Comparison of ENCODE assay signal across 15 cellular contexts in genomic region chr20:726160-726559, GRCh38. TPM values are rescaled to one million over a fixed set of nuclear protein-coding genes. Genes with fewer than 3 reads are reported as not detected.
A peak's percentile ranks its signal among the peaks of the same experiment; 100 is the strongest.
DNase-seq lines count a peak whose midpoint lies in the region; ATAC-seq and TF ChIP-seq lines count a peak whose summit lies in the region.
"Had no signal": no experiment of that assay in that cellular context is flagged by ENCODE, and none has a peak within 500 bp of the region (broad histone marks: within the 10 kb centered on the region; RNA-seq: fewer than 3 reads in every experiment).

No MANE protein-coding gene starts in this region.

- H3K27ac Mint-ChIP-seq in brain = peak overlapping the region in 1 of 5 experiments; percentile 64
- H3K27ac Mint-ChIP-seq: CD4-positive, CD25-positive, alpha-beta regulatory T cell had no signal

- H3K4me1 Mint-ChIP-seq in brain = peaks cover 33% of the 10 kb centered on the region

- no peak overlapping the region for H2AFZ ChIP-seq in osteoblast (ENCODE audit: low read length)

- H3K4me2 ChIP-seq in osteoblast (ENCODE audit: insufficient read depth, low read length) = no peak overlapping the region

- DNase-seq in activated effector memory CD4-positive, alpha-beta T cell treated with anti-CD3 and anti-CD28 coated beads, Interleukin-2, amount 50 U/mL, for 16 hours = peak; percentile 37
- DNase-seq in activated effector memory CD4-positive, alpha-beta T cell treated with Interleukin-2 at 50 U/mL for 16 hours = no peak
- DNase-seq in osteoblast (ENCODE audit: insufficient read length, low spot score, missing footprints) (peak; percentile 92), right atrium auricular region (ENCODE audit: low spot score) (no peak), KBM-7 (no peak), T-helper 9 cell (no peak)
- DNase-seq: CD4-positive, CD25-positive, alpha-beta regulatory T cell; DMS53; GF-D8 had no signal

- H3K27me3 ChIP-seq in osteoblast (ENCODE audit: insufficient read depth, low read length) = peaks cover 34% of the 10 kb centered on the region
- peaks cover 0 to 6% of the 10 kb centered on the region in 2 donors for H3K27me3 ChIP-seq in right atrium auricular region

- H3K27ac ChIP-seq in osteoblast (ENCODE audit: low read depth, low read length) (no peak overlapping the region), right atrium auricular region (no peak overlapping the region)
- H3K27ac ChIP-seq: 22Rv1 had no signal

- no peak overlapping the region for H3K4me3 ChIP-seq in osteoblast (ENCODE audit: insufficient read depth, low read length)
- no peak overlapping the region for H3K4me3 ChIP-seq in right atrium auricular region

- H3K36me3 Mint-ChIP-seq in brain = no peaks in the 10 kb centered on the region
- H3K36me3 Mint-ChIP-seq: CD4-positive, CD25-positive, alpha-beta regulatory T cell had no signal

- in situ Hi-C loops in KBM-7 (cut with MboI; ENCODE audit: low pct_unique_long_range_greater_than_20kb, low sequenced_read_pairs) = no loop called here

- no peak for ATAC-seq in GM19397 (IDR thresholded peaks at IDR 0.05; ENCODE audit: unreplicated experiment)

- H3K4me3 Mint-ChIP-seq in brain = peak overlapping the region in 4 of 5 experiments; percentile 34 to 58 (median 46)
- H3K4me3 Mint-ChIP-seq: CD4-positive, CD25-positive, alpha-beta regulatory T cell had no signal

- TF ChIP-seq CTCF in brain (conservative IDR thresholded peaks at IDR 0.05) (no peak), osteoblast (IDR thresholded peaks at IDR 0.05; ENCODE audit: extremely low read depth, low read depth, low read length) (no peak), right atrium auricular region (IDR thresholded peaks at IDR 0.05) (no peak)

- H3K4me1 ChIP-seq in osteoblast (ENCODE audit: insufficient read depth, low read length) = no peaks in the 10 kb centered on the region
- peaks cover 0 to 10% of the 10 kb centered on the region in 2 donors for H3K4me1 ChIP-seq in right atrium auricular region

- H3K36me3 ChIP-seq in osteoblast (ENCODE audit: insufficient read depth, low read length) = no peaks in the 10 kb centered on the region
- H3K36me3 ChIP-seq in right atrium auricular region = no peaks in the 10 kb centered on the region

- H4K20me1 ChIP-seq in osteoblast (ENCODE audit: insufficient read depth, low read length) = no peaks in the 10 kb centered on the region

- H3K79me2 ChIP-seq in osteoblast (ENCODE audit: insufficient read depth, low read length) = no peaks in the 10 kb centered on the region

- H3K9me3 ChIP-seq in osteoblast (ENCODE audit: low read depth, low read length) (no peaks in the 10 kb centered on the region), right atrium auricular region (no peaks in the 10 kb centered on the region)

- H3K9me3 Mint-ChIP-seq in brain = no peaks in the 10 kb centered on the region

- peaks cover 13% of the 10 kb centered on the region for H3K27me3 Mint-ChIP-seq in brain

RNA-seq across cellular contexts. Expression of gene SLC52A3, which starts 42.1 kb away (rescaled TPM):
- 7.4 TPM for polyA plus RNA-seq in brain (ENCODE audit: insufficient read depth, low read depth, low replicate concordance)
- total RNA-seq in osteoblast = not detected in 2 replicates
- 1 to 10 TPM; 1.3 to 2.6 TPM for total RNA-seq in right atrium auricular region
- total RNA-seq: A673; CD4-positive, CD25-positive, alpha-beta regulatory T cell had no signal
- polyA plus RNA-seq: BJ; CD4-positive, CD25-positive, alpha-beta regulatory T cell had no signal

RNA-seq across cellular contexts. Expression of gene SCRT2, which starts 50.6 kb away (rescaled TPM):
- 0.98 TPM for polyA plus RNA-seq in brain (ENCODE audit: insufficient read depth, low read depth, low replicate concordance)
- total RNA-seq in osteoblast (not detected in 2 replicates), right atrium auricular region (not detected)
- total RNA-seq: CD4-positive, CD25-positive, alpha-beta regulatory T cell; HT-29 had no signal
- polyA plus RNA-seq: BJ; CD4-positive, CD25-positive, alpha-beta regulatory T cell had no signal

Comparison
In these comparisons a context has a peak if more than half of its experiments do, and no peak if none do; other contexts are left out.
1. DNase-seq: peak in activated effector memory CD4-positive, alpha-beta T cell treated with anti-CD3 and anti-CD28 coated beads, Interleukin-2, amount 50 U/mL, for 16 hours (single experiment) and osteoblast (single experiment); none in activated effector memory CD4-positive, alpha-beta T cell treated with Interleukin-2 at 50 U/mL for 16 hours (single experiment), right atrium auricular region (single experiment), KBM-7 (single experiment) and T-helper 9 cell (single experiment).